Comparison of ENCODE assay signal across 1 cellular context in the genomic region with DNA sequence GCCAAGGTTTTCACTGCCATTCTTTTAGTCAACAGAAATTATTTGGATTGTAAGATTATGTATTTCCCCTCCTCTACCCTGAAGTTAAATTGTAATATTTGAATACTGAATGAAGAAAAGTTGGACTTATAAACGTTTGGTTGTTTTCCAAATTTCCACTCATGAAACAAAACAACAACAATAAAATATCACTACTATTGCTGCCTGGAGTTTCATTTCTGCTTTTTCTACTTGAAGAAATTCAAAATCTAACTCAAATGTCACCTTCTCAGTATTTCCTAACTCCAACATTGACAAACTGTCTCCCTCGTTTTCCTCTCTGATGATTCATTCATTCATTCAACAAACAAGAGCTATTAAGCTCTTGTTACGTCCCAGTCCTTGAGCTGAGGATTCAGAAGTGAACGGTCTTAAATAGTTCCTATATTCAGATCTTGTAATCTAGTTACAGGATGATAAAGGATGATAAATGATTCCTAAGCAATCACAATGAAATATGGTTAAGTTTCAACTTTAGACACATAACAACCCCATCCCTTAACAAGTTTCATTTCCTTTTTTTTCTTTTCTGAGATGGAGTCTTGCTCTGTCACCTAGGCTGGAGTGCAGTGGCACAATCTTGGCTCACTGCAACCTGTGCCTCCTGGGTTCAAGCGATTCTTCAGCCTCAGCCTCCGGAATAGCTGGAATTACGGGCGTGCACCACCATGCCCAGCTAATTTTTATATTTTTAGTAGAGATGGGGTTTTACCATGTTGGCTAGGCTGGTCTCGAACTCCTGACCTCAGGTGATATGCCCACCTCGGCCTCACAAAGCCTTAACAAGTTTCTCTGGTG.
TF ChIP-seq lines count a peak whose summit lies in the region.

No MANE protein-coding gene starts in this region.

TF ChIP-seq in GM12878, 131 proteins besides CTCF, POLR2A, EP300 and RAD21 (continued from another document):
- peak; percentile 48; the same call in 1 of the 2 replicates for TF ChIP-seq ATF7 (IDR thresholded peaks at IDR 0.05; ENCODE audit: low read depth)
- TF ChIP-seq RB1 (IDR thresholded peaks at IDR 0.05; ENCODE audit: borderline replicate concordance), result no peak
- TF ChIP-seq MTA2 (IDR thresholded peaks at IDR 0.05; ENCODE audit: low read depth), result peak; percentile 83
- TF ChIP-seq GABPA (IDR thresholded peaks at IDR 0.05; ENCODE audit: low read depth), result no peak
- TF ChIP-seq HCFC1 (IDR thresholded peaks at IDR 0.05; ENCODE audit: low read length), result no peak
- 0 out of 2 replicates have a peak, but pooled peaks have one; percentile 17 for TF ChIP-seq NFIC (IDR thresholded peaks at IDR 0.05; ENCODE audit: low read depth, low read length)
- TF ChIP-seq STAT1 (conservative IDR thresholded peaks at IDR 0.05), result no peak
- TF ChIP-seq RBBP5 (conservative IDR thresholded peaks at IDR 0.05), result no peak
- no peak for TF ChIP-seq NR2C1 (IDR thresholded peaks at IDR 0.05)
- no peak for TF ChIP-seq CBX3 (IDR thresholded peaks at IDR 0.05; ENCODE audit: borderline replicate concordance, low read depth)
- TF ChIP-seq, protein P1, sequence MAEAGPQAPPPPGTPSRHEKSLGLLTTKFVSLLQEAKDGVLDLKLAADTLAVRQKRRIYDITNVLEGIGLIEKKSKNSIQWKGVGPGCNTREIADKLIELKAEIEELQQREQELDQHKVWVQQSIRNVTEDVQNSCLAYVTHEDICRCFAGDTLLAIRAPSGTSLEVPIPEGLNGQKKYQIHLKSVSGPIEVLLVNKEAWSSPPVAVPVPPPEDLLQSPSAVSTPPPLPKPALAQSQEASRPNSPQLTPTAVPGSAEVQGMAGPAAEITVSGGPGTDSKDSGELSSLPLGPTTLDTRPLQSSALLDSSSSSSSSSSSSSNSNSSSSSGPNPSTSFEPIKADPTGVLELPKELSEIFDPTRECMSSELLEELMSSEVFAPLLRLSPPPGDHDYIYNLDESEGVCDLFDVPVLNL (IDR thresholded peaks at IDR 0.05; ENCODE audit: low read depth, low read length), result no peak
- TF ChIP-seq CREM (IDR thresholded peaks at IDR 0.05; ENCODE audit: low read depth), result no peak
- TF ChIP-seq, protein P2, sequence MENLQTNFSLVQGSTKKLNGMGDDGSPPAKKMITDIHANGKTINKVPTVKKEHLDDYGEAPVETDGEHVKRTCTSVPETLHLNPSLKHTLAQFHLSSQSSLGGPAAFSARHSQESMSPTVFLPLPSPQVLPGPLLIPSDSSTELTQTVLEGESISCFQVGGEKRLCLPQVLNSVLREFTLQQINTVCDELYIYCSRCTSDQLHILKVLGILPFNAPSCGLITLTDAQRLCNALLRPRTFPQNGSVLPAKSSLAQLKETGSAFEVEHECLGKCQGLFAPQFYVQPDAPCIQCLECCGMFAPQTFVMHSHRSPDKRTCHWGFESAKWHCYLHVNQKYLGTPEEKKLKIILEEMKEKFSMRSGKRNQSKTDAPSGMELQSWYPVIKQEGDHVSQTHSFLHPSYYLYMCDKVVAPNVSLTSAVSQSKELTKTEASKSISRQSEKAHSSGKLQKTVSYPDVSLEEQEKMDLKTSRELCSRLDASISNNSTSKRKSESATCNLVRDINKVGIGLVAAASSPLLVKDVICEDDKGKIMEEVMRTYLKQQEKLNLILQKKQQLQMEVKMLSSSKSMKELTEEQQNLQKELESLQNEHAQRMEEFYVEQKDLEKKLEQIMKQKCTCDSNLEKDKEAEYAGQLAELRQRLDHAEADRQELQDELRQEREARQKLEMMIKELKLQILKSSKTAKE (IDR thresholded peaks at IDR 0.05; ENCODE audit: low read depth, poor library complexity, severe bottlenecking), result no peak
- no peak for TF ChIP-seq MYB (IDR thresholded peaks at IDR 0.05; ENCODE audit: borderline replicate concordance, low read depth, low read length)
- TF ChIP-seq POLR2AphosphoS5 (IDR thresholded peaks at IDR 0.05; ENCODE audit: low read length), result no peak
- TF ChIP-seq, protein P3, sequence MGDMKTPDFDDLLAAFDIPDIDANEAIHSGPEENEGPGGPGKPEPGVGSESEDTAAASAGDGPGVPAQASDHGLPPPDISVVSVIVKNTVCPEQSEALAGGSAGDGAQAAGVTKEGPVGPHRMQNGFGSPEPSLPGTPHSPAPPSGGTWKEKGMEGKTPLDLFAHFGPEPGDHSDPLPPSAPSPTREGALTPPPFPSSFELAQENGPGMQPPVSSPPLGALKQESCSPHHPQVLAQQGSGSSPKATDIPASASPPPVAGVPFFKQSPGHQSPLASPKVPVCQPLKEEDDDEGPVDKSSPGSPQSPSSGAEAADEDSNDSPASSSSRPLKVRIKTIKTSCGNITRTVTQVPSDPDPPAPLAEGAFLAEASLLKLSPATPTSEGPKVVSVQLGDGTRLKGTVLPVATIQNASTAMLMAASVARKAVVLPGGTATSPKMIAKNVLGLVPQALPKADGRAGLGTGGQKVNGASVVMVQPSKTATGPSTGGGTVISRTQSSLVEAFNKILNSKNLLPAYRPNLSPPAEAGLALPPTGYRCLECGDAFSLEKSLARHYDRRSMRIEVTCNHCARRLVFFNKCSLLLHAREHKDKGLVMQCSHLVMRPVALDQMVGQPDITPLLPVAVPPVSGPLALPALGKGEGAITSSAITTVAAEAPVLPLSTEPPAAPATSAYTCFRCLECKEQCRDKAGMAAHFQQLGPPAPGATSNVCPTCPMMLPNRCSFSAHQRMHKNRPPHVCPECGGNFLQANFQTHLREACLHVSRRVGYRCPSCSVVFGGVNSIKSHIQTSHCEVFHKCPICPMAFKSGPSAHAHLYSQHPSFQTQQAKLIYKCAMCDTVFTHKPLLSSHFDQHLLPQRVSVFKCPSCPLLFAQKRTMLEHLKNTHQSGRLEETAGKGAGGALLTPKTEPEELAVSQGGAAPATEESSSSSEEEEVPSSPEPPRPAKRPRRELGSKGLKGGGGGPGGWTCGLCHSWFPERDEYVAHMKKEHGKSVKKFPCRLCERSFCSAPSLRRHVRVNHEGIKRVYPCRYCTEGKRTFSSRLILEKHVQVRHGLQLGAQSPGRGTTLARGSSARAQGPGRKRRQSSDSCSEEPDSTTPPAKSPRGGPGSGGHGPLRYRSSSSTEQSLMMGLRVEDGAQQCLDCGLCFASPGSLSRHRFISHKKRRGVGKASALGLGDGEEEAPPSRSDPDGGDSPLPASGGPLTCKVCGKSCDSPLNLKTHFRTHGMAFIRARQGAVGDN (IDR thresholded peaks at IDR 0.05), result 0 out of 2 replicates have a peak, but pooled peaks have one; percentile 39
- TF ChIP-seq NBN (IDR thresholded peaks at IDR 0.05), result no peak; the same call in 1 of the 2 replicates
- TF ChIP-seq ZNF24 (IDR thresholded peaks at IDR 0.05), result peak; percentile 92
- no peak for TF ChIP-seq EGR1 (IDR thresholded peaks at IDR 0.05; ENCODE audit: borderline replicate concordance in 1 of 2, low read depth in 2 of 2, low read length in 2 of 2)
